In the genomic region with DNA sequence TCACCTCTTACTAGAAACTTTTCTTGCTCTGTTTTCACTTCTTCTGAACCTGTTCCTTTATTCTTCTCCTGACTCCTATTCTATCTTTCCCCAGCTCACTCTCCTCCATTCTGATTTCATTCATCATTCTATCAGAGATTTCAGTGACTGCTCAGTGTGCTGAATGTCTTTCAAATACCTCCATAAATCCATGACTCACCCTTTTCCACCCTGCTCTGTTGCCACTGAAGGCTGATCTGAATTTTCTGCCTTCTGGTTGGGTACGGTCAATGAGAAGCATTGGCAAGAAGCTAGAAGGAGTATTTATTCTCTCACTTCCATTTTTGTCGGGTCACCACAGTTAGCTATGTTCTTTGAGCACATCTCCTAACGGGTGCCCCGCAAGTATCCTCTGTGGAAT, we compare ENCODE assay signal across 13 cellular contexts.
"Had no signal": no experiment of that assay in that cellular context is flagged by ENCODE, and none has a peak within 500 bp of the region (broad histone marks: within the 10 kb centered on the region; RNA-seq: fewer than 3 reads in every experiment).

No MANE protein-coding gene starts in this region.

- DNase-seq: activated CD4-positive, CD25-positive, alpha-beta regulatory T cell treated with anti-CD3 and anti-CD28 coated beads, Interleukin-2, amount 50 U/mL, for 72 hours; activated naive CD4-positive, alpha-beta T cell; activated naive CD8-positive, alpha-beta T cell treated with anti-CD3 and anti-CD28 coated beads, Interleukin-2, amount 10 ng/mL, durations not matched to agents 7 days and 5 days; aorta; dorsolateral prefrontal cortex; hippocampal formation; kidney; stimulated activated CD4-positive, alpha-beta T cell treated with anti-CD3 and anti-CD28 coated beads, Interleukin-12 subunit alpha, Interleukin-12 subunit beta, amount 100 ng/mL, for 4 hours; T-helper 1 cell; T1000; thyroid gland; uterus had no signal

- H3K27ac ChIP-seq: dorsolateral prefrontal cortex, thyroid gland, uterus had no signal

- H3K4me3 ChIP-seq: dorsolateral prefrontal cortex, thyroid gland, uterus had no signal

- H3K27me3 ChIP-seq: thyroid gland, uterus had no signal

- H3K4me1 ChIP-seq: thyroid gland, uterus had no signal

- H3K9me3 ChIP-seq: thyroid gland, uterus had no signal

- H3K36me3 ChIP-seq: thyroid gland, uterus had no signal

- ATAC-seq: stimulated activated effector memory CD8-positive, alpha-beta T cell treated with anti-CD3 and anti-CD28 coated beads, Interleukin-12 subunit alpha, Interleukin-12 subunit beta, amount 100 ng/mL, for 72 hours had no signal
